In the genomic region with DNA sequence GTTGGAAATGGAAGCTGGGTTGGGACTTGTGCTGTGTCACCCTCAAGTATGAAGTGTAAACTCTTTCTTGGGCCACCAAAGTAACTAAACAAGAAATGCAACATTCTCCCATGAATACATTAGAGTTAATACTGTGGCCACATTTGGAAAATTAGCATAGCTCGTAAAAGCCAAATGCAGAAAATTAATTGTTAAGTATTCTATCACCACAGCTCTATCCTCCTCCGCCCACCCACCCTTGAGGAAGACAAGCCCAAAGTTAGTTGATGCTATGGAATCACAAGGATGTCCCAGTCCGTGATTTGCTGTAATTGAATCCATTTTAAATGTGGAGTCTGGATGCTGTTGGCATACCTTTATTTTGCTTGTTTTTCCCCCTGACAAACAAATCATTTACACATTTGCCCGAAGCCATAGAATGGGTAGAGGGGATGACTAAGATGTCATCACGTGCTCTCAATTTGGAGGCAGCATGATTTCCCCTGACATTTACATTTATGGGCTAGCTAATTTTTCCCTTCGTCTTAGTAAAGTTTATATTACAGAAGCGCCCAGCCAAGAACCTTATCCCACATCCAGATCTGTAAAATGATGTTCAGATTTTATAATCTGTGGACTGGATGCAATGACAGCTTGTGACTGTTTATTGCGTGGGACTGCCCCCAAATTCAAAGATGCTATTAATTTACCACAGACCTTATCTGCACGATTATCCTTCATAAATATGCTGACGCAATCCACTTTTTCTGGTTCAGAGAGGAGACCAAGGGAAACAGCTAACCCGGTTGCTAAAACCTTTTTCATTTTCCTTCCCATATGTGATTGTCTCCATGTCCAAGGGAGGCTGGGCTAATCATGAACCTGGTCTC, we compare ENCODE assay signal across 2 cellular contexts.
A peak's percentile ranks its signal among the peaks of the same experiment; 100 is the strongest.
TF ChIP-seq lines count a peak whose summit lies in the region.

No MANE protein-coding gene starts in this region.

TF ChIP-seq in GM23338, 12 proteins besides CTCF, POLR2A, EP300 and RAD21 (continued from another document):
- TF ChIP-seq, protein P1, sequence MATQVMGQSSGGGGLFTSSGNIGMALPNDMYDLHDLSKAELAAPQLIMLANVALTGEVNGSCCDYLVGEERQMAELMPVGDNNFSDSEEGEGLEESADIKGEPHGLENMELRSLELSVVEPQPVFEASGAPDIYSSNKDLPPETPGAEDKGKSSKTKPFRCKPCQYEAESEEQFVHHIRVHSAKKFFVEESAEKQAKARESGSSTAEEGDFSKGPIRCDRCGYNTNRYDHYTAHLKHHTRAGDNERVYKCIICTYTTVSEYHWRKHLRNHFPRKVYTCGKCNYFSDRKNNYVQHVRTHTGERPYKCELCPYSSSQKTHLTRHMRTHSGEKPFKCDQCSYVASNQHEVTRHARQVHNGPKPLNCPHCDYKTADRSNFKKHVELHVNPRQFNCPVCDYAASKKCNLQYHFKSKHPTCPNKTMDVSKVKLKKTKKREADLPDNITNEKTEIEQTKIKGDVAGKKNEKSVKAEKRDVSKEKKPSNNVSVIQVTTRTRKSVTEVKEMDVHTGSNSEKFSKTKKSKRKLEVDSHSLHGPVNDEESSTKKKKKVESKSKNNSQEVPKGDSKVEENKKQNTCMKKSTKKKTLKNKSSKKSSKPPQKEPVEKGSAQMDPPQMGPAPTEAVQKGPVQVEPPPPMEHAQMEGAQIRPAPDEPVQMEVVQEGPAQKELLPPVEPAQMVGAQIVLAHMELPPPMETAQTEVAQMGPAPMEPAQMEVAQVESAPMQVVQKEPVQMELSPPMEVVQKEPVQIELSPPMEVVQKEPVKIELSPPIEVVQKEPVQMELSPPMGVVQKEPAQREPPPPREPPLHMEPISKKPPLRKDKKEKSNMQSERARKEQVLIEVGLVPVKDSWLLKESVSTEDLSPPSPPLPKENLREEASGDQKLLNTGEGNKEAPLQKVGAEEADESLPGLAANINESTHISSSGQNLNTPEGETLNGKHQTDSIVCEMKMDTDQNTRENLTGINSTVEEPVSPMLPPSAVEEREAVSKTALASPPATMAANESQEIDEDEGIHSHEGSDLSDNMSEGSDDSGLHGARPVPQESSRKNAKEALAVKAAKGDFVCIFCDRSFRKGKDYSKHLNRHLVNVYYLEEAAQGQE (IDR thresholded peaks at IDR 0.05; ENCODE audit: unreplicated experiment): no peak
- TF ChIP-seq, protein P2, sequence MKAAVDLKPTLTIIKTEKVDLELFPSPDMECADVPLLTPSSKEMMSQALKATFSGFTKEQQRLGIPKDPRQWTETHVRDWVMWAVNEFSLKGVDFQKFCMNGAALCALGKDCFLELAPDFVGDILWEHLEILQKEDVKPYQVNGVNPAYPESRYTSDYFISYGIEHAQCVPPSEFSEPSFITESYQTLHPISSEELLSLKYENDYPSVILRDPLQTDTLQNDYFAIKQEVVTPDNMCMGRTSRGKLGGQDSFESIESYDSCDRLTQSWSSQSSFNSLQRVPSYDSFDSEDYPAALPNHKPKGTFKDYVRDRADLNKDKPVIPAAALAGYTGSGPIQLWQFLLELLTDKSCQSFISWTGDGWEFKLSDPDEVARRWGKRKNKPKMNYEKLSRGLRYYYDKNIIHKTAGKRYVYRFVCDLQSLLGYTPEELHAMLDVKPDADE (IDR thresholded peaks at IDR 0.05): no peak

TF ChIP-seq in SK-N-SH treated with all-trans-retinoic acid at 6 μM for 48 hours, 23 proteins besides CTCF, POLR2A, EP300 and RAD21 (continued from another document):
- TF ChIP-seq, protein P3, sequence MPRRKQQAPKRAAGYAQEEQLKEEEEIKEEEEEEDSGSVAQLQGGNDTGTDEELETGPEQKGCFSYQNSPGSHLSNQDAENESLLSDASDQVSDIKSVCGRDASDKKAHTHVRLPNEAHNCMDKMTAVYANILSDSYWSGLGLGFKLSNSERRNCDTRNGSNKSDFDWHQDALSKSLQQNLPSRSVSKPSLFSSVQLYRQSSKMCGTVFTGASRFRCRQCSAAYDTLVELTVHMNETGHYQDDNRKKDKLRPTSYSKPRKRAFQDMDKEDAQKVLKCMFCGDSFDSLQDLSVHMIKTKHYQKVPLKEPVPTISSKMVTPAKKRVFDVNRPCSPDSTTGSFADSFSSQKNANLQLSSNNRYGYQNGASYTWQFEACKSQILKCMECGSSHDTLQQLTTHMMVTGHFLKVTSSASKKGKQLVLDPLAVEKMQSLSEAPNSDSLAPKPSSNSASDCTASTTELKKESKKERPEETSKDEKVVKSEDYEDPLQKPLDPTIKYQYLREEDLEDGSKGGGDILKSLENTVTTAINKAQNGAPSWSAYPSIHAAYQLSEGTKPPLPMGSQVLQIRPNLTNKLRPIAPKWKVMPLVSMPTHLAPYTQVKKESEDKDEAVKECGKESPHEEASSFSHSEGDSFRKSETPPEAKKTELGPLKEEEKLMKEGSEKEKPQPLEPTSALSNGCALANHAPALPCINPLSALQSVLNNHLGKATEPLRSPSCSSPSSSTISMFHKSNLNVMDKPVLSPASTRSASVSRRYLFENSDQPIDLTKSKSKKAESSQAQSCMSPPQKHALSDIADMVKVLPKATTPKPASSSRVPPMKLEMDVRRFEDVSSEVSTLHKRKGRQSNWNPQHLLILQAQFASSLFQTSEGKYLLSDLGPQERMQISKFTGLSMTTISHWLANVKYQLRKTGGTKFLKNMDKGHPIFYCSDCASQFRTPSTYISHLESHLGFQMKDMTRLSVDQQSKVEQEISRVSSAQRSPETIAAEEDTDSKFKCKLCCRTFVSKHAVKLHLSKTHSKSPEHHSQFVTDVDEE (CRISPR knock-in tag; IDR thresholded peaks at IDR 0.05): peak; percentile 39; the same call in 1 of the 2 replicates
- TF ChIP-seq ZFP30 (CRISPR knock-in tag; IDR thresholded peaks at IDR 0.05): no peak
- no peak for TF ChIP-seq GLIS3 (CRISPR knock-in tag; IDR thresholded peaks at IDR 0.05)
- peak; percentile 47; the same call in 1 of the 2 replicates for TF ChIP-seq TCF4 (CRISPR knock-in tag; IDR thresholded peaks at IDR 0.05; ENCODE audit: borderline replicate concordance)
- TF ChIP-seq ESRRG (CRISPR knock-in tag; IDR thresholded peaks at IDR 0.05): no peak
